23 cellular contexts compared by ENCODE assay signal in the genomic region with DNA sequence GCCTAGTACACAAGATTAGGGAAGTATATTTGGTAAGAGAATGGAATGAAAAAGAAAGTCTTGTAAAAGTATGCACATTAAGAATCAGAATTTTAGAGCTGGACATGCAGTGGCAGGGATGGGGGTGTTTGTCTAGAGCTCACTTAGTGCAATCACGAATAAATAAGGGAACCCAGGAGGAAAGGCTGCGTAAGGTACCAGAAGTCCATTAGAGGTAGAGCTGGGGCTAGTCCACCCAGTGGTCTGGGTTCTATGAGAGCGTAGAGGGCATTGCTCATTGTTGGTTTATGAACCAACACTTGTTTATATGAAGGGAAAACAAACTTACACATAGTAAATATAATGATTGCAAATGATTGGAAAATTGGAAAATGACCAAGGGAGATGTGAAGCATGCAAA. TPM values are rescaled to one million over a fixed set of nuclear protein-coding genes. Genes with fewer than 3 reads are reported as not detected.
DNase-seq lines count a peak whose midpoint lies in the region; ATAC-seq and TF ChIP-seq lines count a peak whose summit lies in the region.
"Had no signal": no experiment of that assay in that cellular context is flagged by ENCODE, and none has a peak within 500 bp of the region (broad histone marks: within the 10 kb centered on the region; RNA-seq: fewer than 3 reads in every experiment).

No MANE protein-coding gene starts in this region.

- H3K36me3 ChIP-seq in BLaER1 treated with 17β-estradiol and CSF1 and Interleukin-3, amounts not matched to agents 10 nM and 100 nM = peaks cover 0 to 47% (median 36%) of the 10 kb centered on the region in 11 experiments; a peak in 19 of 22 replicates
- no peaks in the 10 kb centered on the region for H3K36me3 ChIP-seq in neural cell (ENCODE audit: insufficient read depth, low read length)
- H3K36me3 ChIP-seq: tibial artery had no signal

- TF ChIP-seq CTCF in NB4 (IDR thresholded peaks at IDR 0.05; ENCODE audit: low read depth, low read length) (no peak), neural cell (IDR thresholded peaks at IDR 0.05; ENCODE audit: poor library complexity, severe bottlenecking) (no peak), GM10266 (IDR thresholded peaks at IDR 0.05; ENCODE audit: control insufficient read depth, insufficient read depth, low read depth, missing control alignments) (no peak)

- no peak overlapping the region for H3K9ac ChIP-seq in BLaER1 treated with 17β-estradiol and CSF1 and Interleukin-3, amounts not matched to agents 10 nM and 100 nM
- no peak overlapping the region for H3K9ac ChIP-seq in neural cell (ENCODE audit: low read length)
- H3K9ac ChIP-seq: KMS-11 had no signal

- peaks cover under 1% of the 10 kb centered on the region for H3F3A ChIP-seq in neural cell (ENCODE audit: insufficient read depth, low read length, poor library complexity, severe bottlenecking)

- H3K4me1 ChIP-seq in BLaER1 treated with 17β-estradiol and CSF1 and Interleukin-3, amounts not matched to agents 10 nM and 100 nM = peaks cover 25 to 37% (median 29%) of the 10 kb centered on the region in 10 experiments
- H3K4me1 ChIP-seq: SJCRH30 had no signal

- no peak overlapping the region for H2AFZ ChIP-seq in neural cell (ENCODE audit: low read depth, low read length)

- no peak for ATAC-seq in GM18505 (IDR thresholded peaks at IDR 0.05; ENCODE audit: unreplicated experiment)
- ATAC-seq in GM18858 (IDR thresholded peaks at IDR 0.05; ENCODE audit: unreplicated experiment) = no peak
- ATAC-seq: activated T-helper 17 cell treated with anti-CD3 and anti-CD28 coated beads, Interleukin-2, amount 50 U/mL, for 72 hours; left colon; natural killer cell treated with Interleukin-12 subunit alpha and Interleukin-12 subunit beta and Interleukin-15 and Interleukin-18, amount 100 ng/mL, for 72 hours; T-helper 17 cell had no signal

- H3K9me3 ChIP-seq in BLaER1 treated with 17β-estradiol and CSF1 and Interleukin-3, amounts not matched to agents 10 nM and 100 nM (replicated peaks in 1 of 11) = peaks cover 0 to 4% (median 0%) of the 10 kb centered on the region in 11 experiments; a peak in 2 of 22 replicates
- H3K9me3 ChIP-seq in neural cell (ENCODE audit: low read length) = no peaks in the 10 kb centered on the region
- H3K9me3 ChIP-seq: SJCRH30, tibial artery had no signal

- H3K27me3 ChIP-seq in BLaER1 treated with 17β-estradiol and CSF1 and Interleukin-3, amounts not matched to agents 10 nM and 100 nM = no peaks in the 10 kb centered on the region
- no peaks in the 10 kb centered on the region for H3K27me3 ChIP-seq in neural cell (ENCODE audit: insufficient read depth, low read depth, low read length)
- H3K27me3 ChIP-seq: SJCRH30, tibial artery had no signal

- peaks cover 60% of the 10 kb centered on the region for H3K79me2 ChIP-seq in neural cell (replicated peaks; ENCODE audit: insufficient read depth, low read length)

- no peak for TF ChIP-seq POLR2A in NB4 (IDR thresholded peaks at IDR 0.05; ENCODE audit: extremely low read depth, insufficient read length)
- no peak for TF ChIP-seq POLR2A in GM18505 (IDR thresholded peaks at IDR 0.05; ENCODE audit: borderline replicate concordance, extremely low read depth, insufficient read depth, insufficient read length)

- no peak overlapping the region for H3K27ac ChIP-seq in BLaER1 treated with 17β-estradiol and CSF1 and Interleukin-3, amounts not matched to agents 10 nM and 100 nM
- H3K27ac ChIP-seq in angular gyrus (ENCODE audit: low read depth, low read length) (peak overlapping the region; percentile 32), neural cell (ENCODE audit: low read length) (no peak overlapping the region)
- H3K27ac ChIP-seq: KMS-11, SJCRH30, tibial artery had no signal

- no peak overlapping the region for H3K4me3 ChIP-seq in BLaER1 treated with 17β-estradiol and CSF1 and Interleukin-3, amounts not matched to agents 10 nM and 100 nM
- peak overlapping the region; percentile 26 for H3K4me3 ChIP-seq in NB4 (ENCODE audit: low read depth, low read length)
- peak overlapping the region; percentile 85 for H3K4me3 ChIP-seq in neural cell (ENCODE audit: low read length)
- H3K4me3 ChIP-seq: SJCRH30, tibial artery had no signal

- H3K9me2 ChIP-seq in neural cell (ENCODE audit: insufficient read depth, low read length) = no peaks in the 10 kb centered on the region

- no peak for DNase-seq in NB4 (ENCODE audit: low read depth)
- DNase-seq in GM10266 (ENCODE audit: extremely low spot score) = no peak
- DNase-seq: activated CD4-positive, alpha-beta memory T cell treated with anti-CD3 and anti-CD28 coated beads for 36 hours; activated CD4-positive, alpha-beta T cell treated with anti-CD3 and anti-CD28 coated beads for 1 hour; activated CD8-positive, alpha-beta memory T cell treated with anti-CD3 and anti-CD28 coated beads, Interleukin-2, amount 50 U/mL, for 48 hours; amygdala; hypothalamus; left colon; NCI-H1436; NCI-H345; NCI-H69; SJCRH30; stimulated activated CD4-positive, alpha-beta T cell treated with anti-CD3 and anti-CD28 coated beads, Interleukin-4, amount 100 ng/mL, for 1 hour; T-helper 17 cell; tibial artery had no signal

- H4K20me1 ChIP-seq in BLaER1 treated with 17β-estradiol and CSF1 and Interleukin-3, amounts not matched to agents 10 nM and 100 nM = peaks cover 2 to 69% (median 41%) of the 10 kb centered on the region in 11 experiments; a peak in 17 of 22 replicates
- no peaks in the 10 kb centered on the region for H4K20me1 ChIP-seq in neural cell (ENCODE audit: insufficient read depth)

- peak overlapping the region; percentile 90 to 98 (median 93); a peak in 21 of 22 replicates for H3K4me2 ChIP-seq in BLaER1 treated with 17β-estradiol and CSF1 and Interleukin-3, amounts not matched to agents 10 nM and 100 nM
- H3K4me2 ChIP-seq in neural cell (ENCODE audit: low read length) = no peak overlapping the region
- H3K4me2 ChIP-seq: KMS-11 had no signal

- no peak for TF ChIP-seq RAD21 in neural cell (conservative IDR thresholded peaks at IDR 0.05)

- no peak for TF ChIP-seq EP300 in neural cell (conservative IDR thresholded peaks at IDR 0.05; ENCODE audit: poor library complexity, severe bottlenecking)

TF ChIP-seq in neural cell, 6 proteins besides CTCF, POLR2A, EP300 and RAD21:
- TF ChIP-seq, protein P1, sequence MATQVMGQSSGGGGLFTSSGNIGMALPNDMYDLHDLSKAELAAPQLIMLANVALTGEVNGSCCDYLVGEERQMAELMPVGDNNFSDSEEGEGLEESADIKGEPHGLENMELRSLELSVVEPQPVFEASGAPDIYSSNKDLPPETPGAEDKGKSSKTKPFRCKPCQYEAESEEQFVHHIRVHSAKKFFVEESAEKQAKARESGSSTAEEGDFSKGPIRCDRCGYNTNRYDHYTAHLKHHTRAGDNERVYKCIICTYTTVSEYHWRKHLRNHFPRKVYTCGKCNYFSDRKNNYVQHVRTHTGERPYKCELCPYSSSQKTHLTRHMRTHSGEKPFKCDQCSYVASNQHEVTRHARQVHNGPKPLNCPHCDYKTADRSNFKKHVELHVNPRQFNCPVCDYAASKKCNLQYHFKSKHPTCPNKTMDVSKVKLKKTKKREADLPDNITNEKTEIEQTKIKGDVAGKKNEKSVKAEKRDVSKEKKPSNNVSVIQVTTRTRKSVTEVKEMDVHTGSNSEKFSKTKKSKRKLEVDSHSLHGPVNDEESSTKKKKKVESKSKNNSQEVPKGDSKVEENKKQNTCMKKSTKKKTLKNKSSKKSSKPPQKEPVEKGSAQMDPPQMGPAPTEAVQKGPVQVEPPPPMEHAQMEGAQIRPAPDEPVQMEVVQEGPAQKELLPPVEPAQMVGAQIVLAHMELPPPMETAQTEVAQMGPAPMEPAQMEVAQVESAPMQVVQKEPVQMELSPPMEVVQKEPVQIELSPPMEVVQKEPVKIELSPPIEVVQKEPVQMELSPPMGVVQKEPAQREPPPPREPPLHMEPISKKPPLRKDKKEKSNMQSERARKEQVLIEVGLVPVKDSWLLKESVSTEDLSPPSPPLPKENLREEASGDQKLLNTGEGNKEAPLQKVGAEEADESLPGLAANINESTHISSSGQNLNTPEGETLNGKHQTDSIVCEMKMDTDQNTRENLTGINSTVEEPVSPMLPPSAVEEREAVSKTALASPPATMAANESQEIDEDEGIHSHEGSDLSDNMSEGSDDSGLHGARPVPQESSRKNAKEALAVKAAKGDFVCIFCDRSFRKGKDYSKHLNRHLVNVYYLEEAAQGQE (IDR thresholded peaks at IDR 0.05; ENCODE audit: borderline replicate concordance) = no peak
- TF ChIP-seq POLR2AphosphoS5 (IDR thresholded peaks at IDR 0.05) (no peak), SMC3 (conservative IDR thresholded peaks at IDR 0.05; ENCODE audit: poor library complexity) (no peak), EZH2 (IDR thresholded peaks at IDR 0.05; ENCODE audit: borderline replicate concordance, insufficient read depth, low read length, poor library complexity, severe bottlenecking) (no peak), TAF1 (IDR thresholded peaks at IDR 0.05; ENCODE audit: low read depth) (no peak), MXI1 (conservative IDR thresholded peaks at IDR 0.05; ENCODE audit: poor library complexity, severe bottlenecking) (no peak)

RNA-seq across cellular contexts. Expression of gene CDC40, which starts 3.1 kb away (rescaled TPM):
- 22.3 and 22.9 TPM in 2 replicates for polyA plus RNA-seq in neural cell
- 34.6 and 36.1 TPM in 2 replicates for polyA minus RNA-seq in neural cell

RNA-seq across cellular contexts. Expression of gene WASF1, which starts 3.8 kb away (rescaled TPM):
- 76.3 and 89.7 TPM in 2 replicates for polyA plus RNA-seq in neural cell
- polyA minus RNA-seq in neural cell = 86.7 and 110 TPM in 2 replicates

Comparison
In these comparisons a context has a peak if more than half of its experiments do, and no peak if none do; other contexts are left out.
1. H3K4me3 ChIP-seq: peak in NB4 (single experiment) and neural cell (single experiment); none in BLaER1 treated with 17β-estradiol and CSF1 and Interleukin-3, amounts not matched to agents 10 nM and 100 nM (0 of 10).